ENCODE assay signal across 27 cellular contexts in genomic region chrX:147902270-147902669, GRCh38.
"Had no signal": no experiment of that assay in that cellular context is flagged by ENCODE, and none has a peak within 500 bp of the region (broad histone marks: within the 10 kb centered on the region; RNA-seq: fewer than 3 reads in every experiment).

No MANE protein-coding gene starts in this region.

- H3K36me3 ChIP-seq: brain microvascular endothelial cell, Peyer's patch, SJCRH30 had no signal

- H3K27ac Mint-ChIP-seq: activated CD8-positive, alpha-beta memory T cell treated with anti-CD3 and anti-CD28 coated beads, Interleukin-2, amount 10 ng/mL, durations not matched to agents 7 days and 5 days; activated naive CD4-positive, alpha-beta T cell treated with anti-CD3 and anti-CD28 coated beads for 36 hours; activated naive CD8-positive, alpha-beta T cell; activated T-cell treated with anti-CD3 and anti-CD28 coated beads, Interleukin-2, amount 50 U/mL, for 24 hours; T-helper 1 cell treated with Interleukin-12 subunit alpha and Interleukin-12 subunit beta and Interleukin-4 antibody, amounts not matched to agents 30 μg/mL and 1 μg/mL, for 36 hours; WTC11 had no signal

- ATAC-seq: activated CD8-positive, alpha-beta memory T cell treated with anti-CD3 and anti-CD28 coated beads, Interleukin-2, amount 10 ng/mL, durations not matched to agents 7 days and 5 days; SK-N-SH treated with all-trans-retinoic acid at 6 μM for 48 hours; WTC11 had no signal

- H3K4me1 ChIP-seq: Peyer's patch had no signal

- H3K27ac ChIP-seq: brain microvascular endothelial cell, Peyer's patch, RWPE1, SJCRH30 had no signal

- H3K4me3 ChIP-seq: Peyer's patch, SJCRH30 had no signal

- DNase-seq: activated CD4-positive, alpha-beta T cell treated with anti-CD3 and anti-CD28 coated beads for 48 hours; activated CD4-positive, alpha-beta T cell treated with anti-CD3 and anti-CD28 coated beads, Interleukin-2, amount 50 U/mL, for 48 hours; activated CD4-positive, CD25-positive, alpha-beta regulatory T cell treated with anti-CD3 and anti-CD28 coated beads, Interleukin-2, amount 50 U/mL, for 72 hours; activated CD8-positive, alpha-beta memory T cell treated with anti-CD3 and anti-CD28 coated beads, Interleukin-2, amount 10 ng/mL, durations not matched to agents 7 days and 5 days; activated effector memory CD4-positive, alpha-beta T cell treated with anti-CD3 and anti-CD28 coated beads, Interleukin-2, amount 50 U/mL, for 16 hours; activated naive CD4-positive, alpha-beta T cell treated with anti-CD3 and anti-CD28 coated beads for 36 hours; activated T-cell treated with anti-CD3 and anti-CD28 coated beads, Interleukin-2, amount 50 U/mL, for 24 hours; amygdala; brain microvascular endothelial cell; cerebellar nuclear complex; Kasumi-1; KBM-7; NCI-H1048; NCI-H1930; NCI-H2171; NCI-H226; NCI-H510A; NCI-H526 treated with DMSO at 0.1 percent for 48 hours; OCI-M1; Peyer's patch; Right ventricle myocardium superior; SJCRH30 had no signal

- H3K4me1 Mint-ChIP-seq: WTC11 had no signal

- H3K27me3 Mint-ChIP-seq: activated CD8-positive, alpha-beta memory T cell treated with anti-CD3 and anti-CD28 coated beads, Interleukin-2, amount 10 ng/mL, durations not matched to agents 7 days and 5 days; activated naive CD8-positive, alpha-beta T cell had no signal

- H3K9me3 Mint-ChIP-seq: activated naive CD4-positive, alpha-beta T cell treated with anti-CD3 and anti-CD28 coated beads for 36 hours; activated T-cell treated with anti-CD3 and anti-CD28 coated beads, Interleukin-2, amount 50 U/mL, for 24 hours; T-helper 1 cell treated with Interleukin-12 subunit alpha and Interleukin-12 subunit beta and Interleukin-4 antibody, amounts not matched to agents 30 μg/mL and 1 μg/mL, for 36 hours had no signal

- H3K27me3 ChIP-seq: brain microvascular endothelial cell, Peyer's patch, SJCRH30 had no signal

- H3K36me3 Mint-ChIP-seq: activated naive CD8-positive, alpha-beta T cell; WTC11 had no signal

- H3K4me3 Mint-ChIP-seq: activated CD8-positive, alpha-beta memory T cell treated with anti-CD3 and anti-CD28 coated beads, Interleukin-2, amount 10 ng/mL, durations not matched to agents 7 days and 5 days; activated naive CD4-positive, alpha-beta T cell treated with anti-CD3 and anti-CD28 coated beads for 36 hours; activated naive CD8-positive, alpha-beta T cell; activated T-cell treated with anti-CD3 and anti-CD28 coated beads, Interleukin-2, amount 50 U/mL, for 24 hours; T-helper 1 cell treated with Interleukin-12 subunit alpha and Interleukin-12 subunit beta and Interleukin-4 antibody, amounts not matched to agents 30 μg/mL and 1 μg/mL, for 36 hours; WTC11 had no signal

- H3K9me3 ChIP-seq: Peyer's patch, SJCRH30 had no signal
